In genomic region chr14:54102530-54102929, GRCh38 we compare ENCODE assay signal across 36 cellular contexts.
"Had no signal": no experiment of that assay in that cellular context is flagged by ENCODE, and none has a peak within 500 bp of the region (broad histone marks: within the 10 kb centered on the region; RNA-seq: fewer than 3 reads in every experiment).

No MANE protein-coding gene starts in this region.

- H3K27me3 ChIP-seq: adrenal gland, body of pancreas, brain microvascular endothelial cell, breast epithelium had no signal

- FAIRE-seq: astrocyte, TTC549 had no signal

- H3K27me3 Mint-ChIP-seq: activated CD4-positive, alpha-beta T cell treated with anti-CD3 and anti-CD28 coated beads, Interleukin-2, amount 10 ng/mL, durations not matched to agents 24 days and 14 days; activated CD8-positive, alpha-beta T cell treated with anti-CD3 and anti-CD28 coated beads for 36 hours; activated naive CD8-positive, alpha-beta T cell treated with anti-CD3 and anti-CD28 coated beads for 36 hours; activated T-helper 17 cell treated with anti-CD3 and anti-CD28 coated beads, Interleukin-2, amount 50 U/mL, for 72 hours had no signal

- H3K27ac Mint-ChIP-seq: activated B cell treated with CpG ODN at 0.5 μM for 24 hours; activated CD4-positive, alpha-beta memory T cell treated with anti-CD3 and anti-CD28 coated beads for 36 hours; activated CD4-positive, alpha-beta T cell treated with anti-CD3 and anti-CD28 coated beads, Interleukin-2, amount 10 ng/mL, durations not matched to agents 24 days and 14 days; activated CD8-positive, alpha-beta T cell treated with anti-CD3 and anti-CD28 coated beads for 36 hours; activated naive CD4-positive, alpha-beta T cell treated with anti-CD3 and anti-CD28 coated beads for 36 hours; activated naive CD4-positive, alpha-beta T cell treated with anti-CD3 and anti-CD28 coated beads, Interleukin-2, amount 50 U/mL, for 72 hours; activated naive CD8-positive, alpha-beta T cell treated with anti-CD3 and anti-CD28 coated beads for 36 hours; activated T-helper 1 cell treated with anti-CD3 and anti-CD28 coated beads, Interleukin-12 subunit alpha, Interleukin-12 subunit beta, Interleukin-2, Interleukin-4 antibody, amounts not matched to agents 30 ng/mL and 10 ng/mL and 1 ng/mL, durations not matched to agents 14 hours and 24 hours and 36 hours; activated T-helper 17 cell treated with anti-CD3 and anti-CD28 coated beads, Interleukin-2, amount 50 U/mL, for 72 hours; T-helper 1 cell treated with Interleukin-12 subunit alpha and Interleukin-12 subunit beta and Interleukin-4 antibody, amounts not matched to agents 30 μg/mL and 1 μg/mL, for 36 hours; T-helper 2 cell treated with Interferon-gamma antibody and Interleukin-4, amounts not matched to agents 5 μg/mL and 100 μg/mL, for 36 hours had no signal

- H3K4me1 ChIP-seq: body of pancreas, breast epithelium had no signal

- ATAC-seq: activated CD8-positive, alpha-beta T cell treated with anti-CD3 and anti-CD28 coated beads for 36 hours; activated naive CD4-positive, alpha-beta T cell treated with anti-CD3 and anti-CD28 coated beads, Interleukin-2, amount 50 U/mL, for 72 hours; activated T-cell treated with anti-CD3 and anti-CD28 coated beads, Interleukin-2, amount 50 U/mL, for 4 hours; activated T-helper 17 cell treated with anti-CD3 and anti-CD28 coated beads, Interleukin-2, amount 50 U/mL, for 72 hours; body of pancreas had no signal

- H3K36me3 Mint-ChIP-seq: activated CD4-positive, alpha-beta memory T cell treated with anti-CD3 and anti-CD28 coated beads for 36 hours; activated naive CD4-positive, alpha-beta T cell treated with anti-CD3 and anti-CD28 coated beads, Interleukin-2, amount 50 U/mL, for 72 hours; activated naive CD8-positive, alpha-beta T cell treated with anti-CD3 and anti-CD28 coated beads for 36 hours had no signal

- H3K9me3 Mint-ChIP-seq: activated B cell treated with CpG ODN at 0.5 μM for 24 hours; activated CD4-positive, alpha-beta memory T cell treated with anti-CD3 and anti-CD28 coated beads for 36 hours; activated CD4-positive, alpha-beta T cell treated with anti-CD3 and anti-CD28 coated beads, Interleukin-2, amount 10 ng/mL, durations not matched to agents 24 days and 14 days; activated CD8-positive, alpha-beta T cell treated with anti-CD3 and anti-CD28 coated beads for 36 hours; activated naive CD4-positive, alpha-beta T cell treated with anti-CD3 and anti-CD28 coated beads for 36 hours; activated naive CD8-positive, alpha-beta T cell treated with anti-CD3 and anti-CD28 coated beads for 36 hours; activated T-cell treated with anti-CD3 and anti-CD28 coated beads, Interleukin-2, amount 50 U/mL, for 4 hours; activated T-helper 1 cell treated with anti-CD3 and anti-CD28 coated beads, Interleukin-12 subunit alpha, Interleukin-12 subunit beta, Interleukin-2, Interleukin-4 antibody, amounts not matched to agents 30 ng/mL and 10 ng/mL and 1 ng/mL, durations not matched to agents 14 hours and 24 hours and 36 hours; activated T-helper 17 cell treated with anti-CD3 and anti-CD28 coated beads, Interleukin-2, amount 50 U/mL, for 72 hours; T-helper 1 cell treated with Interleukin-12 subunit alpha and Interleukin-12 subunit beta and Interleukin-4 antibody, amounts not matched to agents 30 μg/mL and 1 μg/mL, for 36 hours; T-helper 2 cell treated with Interferon-gamma antibody and Interleukin-4, amounts not matched to agents 5 μg/mL and 100 μg/mL, for 36 hours had no signal

- H3K4me1 Mint-ChIP-seq: activated B cell treated with CpG ODN at 0.5 μM for 24 hours; activated CD4-positive, alpha-beta T cell treated with anti-CD3 and anti-CD28 coated beads, Interleukin-2, amount 10 ng/mL, durations not matched to agents 24 days and 14 days; activated naive CD8-positive, alpha-beta T cell treated with anti-CD3 and anti-CD28 coated beads for 36 hours; activated T-helper 17 cell treated with anti-CD3 and anti-CD28 coated beads, Interleukin-2, amount 50 U/mL, for 72 hours had no signal

- DNase-seq: activated B cell treated with CpG ODN at 0.5 μM for 24 hours; activated CD4-positive, alpha-beta memory T cell treated with anti-CD3 and anti-CD28 coated beads for 36 hours; activated CD4-positive, alpha-beta T cell treated with anti-CD3 and anti-CD28 coated beads for 4 hours; activated CD4-positive, alpha-beta T cell treated with anti-CD3 and anti-CD28 coated beads, Interleukin-2, amount 10 ng/mL, durations not matched to agents 24 days and 14 days; activated CD4-positive, alpha-beta T cell treated with anti-CD3 and anti-CD28 coated beads, Interleukin-2, amount 50 U/mL, for 1 hour; activated CD4-positive, alpha-beta T cell treated with anti-CD3 and anti-CD28 coated beads, Interleukin-2, amount 50 U/mL, for 4 hours; activated CD4-positive, CD25-positive, alpha-beta regulatory T cell treated with anti-CD3 and anti-CD28 coated beads, Interleukin-2, amount 50 U/mL, for 72 hours; activated CD8-positive, alpha-beta memory T cell treated with anti-CD3 and anti-CD28 coated beads, Interleukin-2, amount 50 U/mL, for 4 hours; activated CD8-positive, alpha-beta T cell treated with anti-CD3 and anti-CD28 coated beads for 36 hours; activated effector memory CD4-positive, alpha-beta T cell treated with anti-CD3 and anti-CD28 coated beads, Interleukin-2, amount 50 U/mL, for 16 hours; activated gamma-delta T cell treated with Interleukin-2 at 50 U/mL for 16 hours; activated naive CD4-positive, alpha-beta T cell; activated naive CD4-positive, alpha-beta T cell treated with anti-CD3 and anti-CD28 coated beads for 36 hours; activated naive CD4-positive, alpha-beta T cell treated with anti-CD3 and anti-CD28 coated beads, Interleukin-2, amount 50 U/mL, for 16 hours; activated naive CD8-positive, alpha-beta T cell treated with anti-CD3 and anti-CD28 coated beads for 36 hours; activated T-cell treated with anti-CD3 and anti-CD28 coated beads for 4 hours; activated T-cell treated with anti-CD3 and anti-CD28 coated beads, Interleukin-2, amount 50 U/mL, for 1 hour; activated T-cell treated with anti-CD3 and anti-CD28 coated beads, Interleukin-2, amount 50 U/mL, for 4 hours; adrenal gland; amniotic stem cell; aorta; body of pancreas; brain microvascular endothelial cell; central memory CD4-positive, alpha-beta T cell; T-helper 1 cell; T-helper 2 cell; T-helper 9 cell had no signal

- H3K36me3 ChIP-seq: adrenal gland, brain microvascular endothelial cell, breast epithelium had no signal

- H3K9me3 ChIP-seq: adrenal gland, body of pancreas, breast epithelium had no signal

- H3K4me3 Mint-ChIP-seq: activated B cell treated with CpG ODN at 0.5 μM for 24 hours; activated CD4-positive, alpha-beta memory T cell treated with anti-CD3 and anti-CD28 coated beads for 36 hours; activated CD4-positive, alpha-beta T cell treated with anti-CD3 and anti-CD28 coated beads, Interleukin-2, amount 10 ng/mL, durations not matched to agents 24 days and 14 days; activated CD8-positive, alpha-beta T cell treated with anti-CD3 and anti-CD28 coated beads for 36 hours; activated naive CD4-positive, alpha-beta T cell treated with anti-CD3 and anti-CD28 coated beads for 36 hours; activated naive CD8-positive, alpha-beta T cell treated with anti-CD3 and anti-CD28 coated beads for 36 hours; activated T-cell treated with anti-CD3 and anti-CD28 coated beads, Interleukin-2, amount 50 U/mL, for 4 hours; activated T-helper 1 cell treated with anti-CD3 and anti-CD28 coated beads, Interleukin-12 subunit alpha, Interleukin-12 subunit beta, Interleukin-2, Interleukin-4 antibody, amounts not matched to agents 30 ng/mL and 10 ng/mL and 1 ng/mL, durations not matched to agents 14 hours and 24 hours and 36 hours; activated T-helper 17 cell treated with anti-CD3 and anti-CD28 coated beads, Interleukin-2, amount 50 U/mL, for 72 hours; T-helper 1 cell treated with Interleukin-12 subunit alpha and Interleukin-12 subunit beta and Interleukin-4 antibody, amounts not matched to agents 30 μg/mL and 1 μg/mL, for 36 hours; T-helper 2 cell treated with Interferon-gamma antibody and Interleukin-4, amounts not matched to agents 5 μg/mL and 100 μg/mL, for 36 hours had no signal

- H3K27ac ChIP-seq: body of pancreas, brain microvascular endothelial cell, breast epithelium, VCaP had no signal

- H3K4me3 ChIP-seq: adrenal gland, body of pancreas, breast epithelium had no signal
